8 cellular contexts compared by ENCODE assay signal in genomic region chr9:136051568-136052432, GRCh38. TPM values are rescaled to one million over a fixed set of nuclear protein-coding genes. Genes with fewer than 3 reads are reported as not detected.
A peak's percentile ranks its signal among the peaks of the same experiment; 100 is the strongest.
DNase-seq lines count a peak whose midpoint lies in the region; ATAC-seq, FAIRE-seq and TF ChIP-seq lines count a peak whose summit lies in the region.

No MANE protein-coding gene starts in this region.

- H3K4me3 ChIP-seq in ascending aorta: peak overlapping the region; percentile 37 to 65
- peak overlapping the region; percentile 69 for H3K4me3 ChIP-seq in left ventricle myocardium inferior

- FAIRE-seq in A204.1 (lab: Jason Lieb, UNC): peak; percentile 96

- peaks cover 30 to 33% of the 10 kb centered on the region in 2 donors for H3K36me3 ChIP-seq in ascending aorta
- peaks cover 28% of the 10 kb centered on the region for H3K36me3 ChIP-seq in left ventricle myocardium inferior

- peak overlapping the region; percentile 44 to 79 for H3K27ac ChIP-seq in ascending aorta
- H3K27ac ChIP-seq in left ventricle myocardium inferior (replicated peaks): peak overlapping the region; percentile 88

- H3K9me3 ChIP-seq in ascending aorta: no peaks in the 10 kb centered on the region
- no peaks in the 10 kb centered on the region for H3K9me3 ChIP-seq in left ventricle myocardium inferior (replicated peaks)

- intact Hi-C loops in ascending aorta (cut with DNase I) (loop anchor here (1.0 to 5.0 kb wide), 4 partner anchors 43 to 89 kb away; partner anchors contain the start of genes NACC2, TMEM250 and UBAC1), left ventricle myocardium inferior (cut with micrococcal nuclease) (no loop called here)

- H3K4me1 ChIP-seq in ascending aorta (peaks cover 27 to 45% of the 10 kb centered on the region in 2 donors), left ventricle myocardium inferior (peaks cover 82% of the 10 kb centered on the region)

- TF ChIP-seq CTCF in GM10266 (IDR thresholded peaks at IDR 0.05; ENCODE audit: control insufficient read depth, insufficient read depth, low read depth, missing control alignments) (no peak), ascending aorta (IDR thresholded peaks at IDR 0.05) (no peak), left ventricle myocardium inferior (IDR thresholded peaks at IDR 0.05; ENCODE audit: borderline replicate concordance) (no peak)

- H3K27me3 ChIP-seq in ascending aorta (no peaks in the 10 kb centered on the region), left ventricle myocardium inferior (ENCODE audit: low read depth) (no peaks in the 10 kb centered on the region)

- peak; percentile 36 for DNase-seq in GM10266 (ENCODE audit: extremely low spot score)
- DNase-seq in NCI-H226: peak; percentile 97
- peak in 1 of 2 donors; percentile 85 for DNase-seq in ascending aorta (ENCODE audit: low spot score in 2 of 2)
- DNase-seq in left ventricle myocardium inferior: peak; percentile 56
- peak; percentile 83 for DNase-seq in occipital lobe (lab: John Stamatoyannopoulos, UW)

- ATAC-seq in GM18909 (IDR thresholded peaks at IDR 0.05; ENCODE audit: poor library complexity, unreplicated experiment) (no peak), HG02623 (IDR thresholded peaks at IDR 0.05; ENCODE audit: unreplicated experiment) (no peak)

RNA-seq across cellular contexts. Expression of gene NACC2, which starts 43.3 kb away (rescaled TPM):
- total RNA-seq in ascending aorta (72.2 TPM), left ventricle myocardium inferior (29.5 TPM), occipital lobe (5.9 TPM)
